Comparison of ENCODE assay signal across 8 cellular contexts in genomic region chr19:35643255-35644205, GRCh38. TPM values are rescaled to one million over a fixed set of nuclear protein-coding genes. Genes with fewer than 3 reads are reported as not detected.
DNase-seq lines count a peak whose midpoint lies in the region; ATAC-seq and TF ChIP-seq lines count a peak whose summit lies in the region.

No MANE protein-coding gene starts in this region.

- H3K27ac ChIP-seq in tibial artery, result peak overlapping the region; percentile 72 to 93

- peak; percentile 28 for ATAC-seq in GM21576 (IDR thresholded peaks at IDR 0.05; ENCODE audit: unreplicated experiment)

- no peaks in the 10 kb centered on the region for H3K36me3 ChIP-seq in tibial artery

- no TSS peak for BruUV-seq in Calu3 (replicated peaks; lab: Mats Ljungman, UMichigan)

- TF ChIP-seq CTCF in Calu3 (IDR thresholded peaks at IDR 0.05; ENCODE audit: unreplicated experiment), result no peak
- TF ChIP-seq CTCF in osteocyte (IDR thresholded peaks at IDR 0.05), result no peak
- no peak for TF ChIP-seq CTCF in tibial artery (IDR thresholded peaks at IDR 0.05)

- H3K9me3 Mint-ChIP-seq in Calu3 (ENCODE audit: low read depth, unreplicated experiment) (no peaks in the 10 kb centered on the region), osteocyte (ENCODE audit: unreplicated experiment) (no peaks in the 10 kb centered on the region)
- no peaks in the 10 kb centered on the region for H3K9me3 Mint-ChIP-seq in activated naive CD4-positive, alpha-beta T cell treated with anti-CD3 and anti-CD28 coated beads, Interleukin-2, amount 10 ng/mL, durations not matched to agents 7 days and 5 days

- peaks cover 45% of the 10 kb centered on the region for H3K36me3 Mint-ChIP-seq in Calu3 (ENCODE audit: insufficient read depth, unreplicated experiment)
- H3K36me3 Mint-ChIP-seq in activated naive CD4-positive, alpha-beta T cell treated with anti-CD3 and anti-CD28 coated beads, Interleukin-2, amount 10 ng/mL, durations not matched to agents 7 days and 5 days, result peaks cover 1% of the 10 kb centered on the region
- H3K36me3 Mint-ChIP-seq in osteocyte (ENCODE audit: unreplicated experiment), result no peaks in the 10 kb centered on the region

- CTCF ChIA-PET in Calu3 (lab: Charles Lee), result interaction anchor here (1.3 kb wide), 2 partner anchors 26 to 31 kb away, joined by 3 to 8 read pairs; partner anchors contain the start of gene HAUS5
- CTCF ChIA-PET in activated naive CD4-positive, alpha-beta T cell treated with anti-CD3 and anti-CD28 coated beads, Interleukin-2, amount 10 ng/mL, durations not matched to agents 7 days and 5 days (lab: Charles Lee), result interaction anchor here (0.7 to 1.4 kb wide), 3 partner anchors 51 to 95 kb away, joined by 3 to 4 read pairs (median 3); no protein-coding TSS in a partner anchor

- H3K27me3 Mint-ChIP-seq in Calu3 (ENCODE audit: unreplicated experiment), result peaks cover 13% of the 10 kb centered on the region
- no peaks in the 10 kb centered on the region for H3K27me3 Mint-ChIP-seq in activated naive CD4-positive, alpha-beta T cell treated with anti-CD3 and anti-CD28 coated beads, Interleukin-2, amount 10 ng/mL, durations not matched to agents 7 days and 5 days
- no peaks in the 10 kb centered on the region for H3K27me3 Mint-ChIP-seq in osteocyte (ENCODE audit: unreplicated experiment)

- peaks cover 4 to 34% (median 24%) of the 10 kb centered on the region in 4 donors for H3K4me1 ChIP-seq in tibial artery

- DNase-seq in Calu3 (peak; percentile 88), M059J (ENCODE audit: low read depth) (peak; percentile 84), SK-N-DZ (ENCODE audit: low spot score) (peak; percentile 81), glomerular visceral epithelial cell (ENCODE audit: extremely low spot score) (peak; percentile 82), osteocyte (ENCODE audit: extremely low spot score, unreplicated experiment) (peak; percentile 92), tibial artery (peak; percentile 71 to 87)
- peak; percentile 89 for DNase-seq in activated naive CD4-positive, alpha-beta T cell treated with anti-CD3 and anti-CD28 coated beads, Interleukin-2, amount 10 ng/mL, durations not matched to agents 7 days and 5 days

- peaks cover 15% of the 10 kb centered on the region for H3K4me1 Mint-ChIP-seq in Calu3 (ENCODE audit: low read depth, unreplicated experiment)
- H3K4me1 Mint-ChIP-seq in activated naive CD4-positive, alpha-beta T cell treated with anti-CD3 and anti-CD28 coated beads, Interleukin-2, amount 10 ng/mL, durations not matched to agents 7 days and 5 days, result peaks cover 52% of the 10 kb centered on the region
- H3K4me1 Mint-ChIP-seq in osteocyte (ENCODE audit: unreplicated experiment), result peaks cover 24% of the 10 kb centered on the region

- H3K4me3 ChIP-seq in tibial artery, result peak overlapping the region; percentile 59 to 73

- H3K27ac Mint-ChIP-seq in Calu3 (ENCODE audit: unreplicated experiment) (no peak overlapping the region), osteocyte (ENCODE audit: unreplicated experiment) (peak overlapping the region; percentile 86)
- peak overlapping the region; percentile 93 for H3K27ac Mint-ChIP-seq in activated naive CD4-positive, alpha-beta T cell treated with anti-CD3 and anti-CD28 coated beads, Interleukin-2, amount 10 ng/mL, durations not matched to agents 7 days and 5 days

- intact Hi-C loops in Calu3 (cut with micrococcal nuclease; ENCODE audit: unreplicated experiment), result no loop called here
- intact Hi-C loops in tibial artery (cut with DNase I; ENCODE audit: low total_unique reads), result loop anchor here (2.0 kb wide), 1 partner anchor 15 kb away; the partner anchor contains the start of gene RBM42

- H3K9me3 ChIP-seq in tibial artery, result no peaks in the 10 kb centered on the region

- H3K4me3 Mint-ChIP-seq in Calu3 (ENCODE audit: low read depth, unreplicated experiment) (peak overlapping the region; percentile 79), osteocyte (ENCODE audit: unreplicated experiment) (peak overlapping the region; percentile 78)
- peak overlapping the region; percentile 71 for H3K4me3 Mint-ChIP-seq in activated naive CD4-positive, alpha-beta T cell treated with anti-CD3 and anti-CD28 coated beads, Interleukin-2, amount 10 ng/mL, durations not matched to agents 7 days and 5 days

- H3K27me3 ChIP-seq in tibial artery, result no peaks in the 10 kb centered on the region

RNA-seq across cellular contexts. Expression of gene ETV2, which starts 2.0 kb away (rescaled TPM):
- total RNA-seq in Calu3 (2022) (1.3 TPM in 1 of 2 replicates, not detected in the other), osteocyte (1.2 and 1.3 TPM in 2 replicates)
- total RNA-seq in M059J (2014; rRNA removed; shearing (Covaris generic)), result 0.54 TPM in 1 of 2 replicates, not detected in the other
- polyA plus RNA-seq in SK-N-DZ (2014; cell fraction: cytosol; rRNA removed), result 3.5 TPM in 1 of 2 replicates, not detected in the other
- 0.22 and 2.5 TPM in 2 replicates for polyA plus RNA-seq in SK-N-DZ (2014; cell fraction: nucleus; rRNA removed)

RNA-seq across cellular contexts. Expression of gene COX6B1, which starts 4.6 kb away (rescaled TPM):
- 488 and 497 TPM in 2 replicates for total RNA-seq in Calu3 (2022)
- 635 and 1,532 TPM in 2 replicates for total RNA-seq in M059J (2014; rRNA removed; shearing (Covaris generic))
- polyA plus RNA-seq in SK-N-DZ (2014; cell fraction: cytosol; rRNA removed), result 404 and 474 TPM in 2 replicates
- polyA plus RNA-seq in SK-N-DZ (2014; cell fraction: nucleus; rRNA removed), result 499 and 688 TPM in 2 replicates
- 317 and 370 TPM in 2 replicates for total RNA-seq in osteocyte

RNA-seq across cellular contexts. Expression of gene RBM42, which starts 14.7 kb away (rescaled TPM):
- total RNA-seq in Calu3 (2022) (148 and 162 TPM in 2 replicates), osteocyte (88.9 and 95.3 TPM in 2 replicates)
- 97.1 and 128 TPM in 2 replicates for total RNA-seq in M059J (2014; rRNA removed; shearing (Covaris generic))
- 54.8 and 64.4 TPM in 2 replicates for polyA plus RNA-seq in SK-N-DZ (2014; cell fraction: cytosol; rRNA removed)
- polyA plus RNA-seq in SK-N-DZ (2014; cell fraction: nucleus; rRNA removed), result 23.9 and 34.4 TPM in 2 replicates

RNA-seq across cellular contexts. Expression of gene UPK1A, which starts 22.8 kb away (rescaled TPM):
- not detected in 2 replicates for total RNA-seq in Calu3 (2022)
- total RNA-seq in M059J (2014; rRNA removed; shearing (Covaris generic)), result 0.47 TPM in 1 of 2 replicates, not detected in the other
- polyA plus RNA-seq in SK-N-DZ (2014; cell fraction: cytosol; rRNA removed), result not detected in 2 replicates
- polyA plus RNA-seq in SK-N-DZ (2014; cell fraction: nucleus; rRNA removed), result not detected in 2 replicates
- total RNA-seq in osteocyte, result not detected in 2 replicates

RNA-seq across cellular contexts. Expression of gene HAUS5, which starts 31.0 kb away (rescaled TPM):
- 35.3 and 38.0 TPM in 2 replicates for total RNA-seq in Calu3 (2022)
- total RNA-seq in M059J (2014; rRNA removed; shearing (Covaris generic)), result 9.1 and 10.1 TPM in 2 replicates
- 23.9 and 29.3 TPM in 2 replicates for polyA plus RNA-seq in SK-N-DZ (2014; cell fraction: cytosol; rRNA removed)
- polyA plus RNA-seq in SK-N-DZ (2014; cell fraction: nucleus; rRNA removed), result 114 and 129 TPM in 2 replicates
- total RNA-seq in osteocyte, result 15.0 and 16.6 TPM in 2 replicates

Comparison
In these comparisons a context has a peak if more than half of its experiments do, and no peak if none do; other contexts are left out.
1. Peak in every context shown above with its lines: DNase-seq, ATAC-seq, H3K4me3 ChIP-seq and H3K27ac ChIP-seq.